22 cellular contexts compared by ENCODE assay signal in genomic region chr10:3926268-3926667, GRCh38.
DNase-seq lines count a peak whose midpoint lies in the region; ATAC-seq and TF ChIP-seq lines count a peak whose summit lies in the region.
"Had no signal": no experiment of that assay in that cellular context is flagged by ENCODE, and none has a peak within 500 bp of the region (broad histone marks: within the 10 kb centered on the region; RNA-seq: fewer than 3 reads in every experiment).

No MANE protein-coding gene starts in this region.

- H3F3A ChIP-seq in GM23248 (ENCODE audit: insufficient read depth), result no peaks in the 10 kb centered on the region

- H3K27me3 Mint-ChIP-seq in activated naive CD8-positive, alpha-beta T cell treated with anti-CD3 and anti-CD28 coated beads, Interleukin-2, amount 50 U/mL, for 24 hours, result no peaks in the 10 kb centered on the region

- no peak overlapping the region for H3K4me3 Mint-ChIP-seq in activated naive CD8-positive, alpha-beta T cell treated with anti-CD3 and anti-CD28 coated beads, Interleukin-2, amount 50 U/mL, for 24 hours
- H3K4me3 Mint-ChIP-seq: activated CD4-positive, alpha-beta T cell treated with anti-CD3 and anti-CD28 coated beads for 36 hours; HFFc6 had no signal

- no peak overlapping the region for H3K9ac ChIP-seq in GM23248
- H3K9ac ChIP-seq: BLaER1 had no signal

- no peaks in the 10 kb centered on the region for H3K9me3 ChIP-seq in osteoblast (ENCODE audit: low read depth, low read length)
- no peaks in the 10 kb centered on the region for H3K9me3 ChIP-seq in GM23248 (ENCODE audit: low read depth)
- H3K9me3 ChIP-seq: BLaER1, pancreas, sigmoid colon had no signal

- intact Hi-C loops in left colon (cut with DNase I, micrococcal nuclease), result no loop called here

- no peak for TF ChIP-seq CTCF in osteoblast (IDR thresholded peaks at IDR 0.05; ENCODE audit: extremely low read depth, low read depth, low read length)

- H3K9me2 ChIP-seq in GM23248 (ENCODE audit: insufficient read depth), result no peaks in the 10 kb centered on the region

- H4K20me1 ChIP-seq in osteoblast (ENCODE audit: insufficient read depth, low read length), result no peaks in the 10 kb centered on the region
- H4K20me1 ChIP-seq in GM23248 (ENCODE audit: insufficient read depth), result no peaks in the 10 kb centered on the region
- H4K20me1 ChIP-seq: BLaER1 had no signal

- ATAC-seq in activated naive CD8-positive, alpha-beta T cell treated with anti-CD3 and anti-CD28 coated beads, Interleukin-2, amount 50 U/mL, for 24 hours, result no peak
- no peak for ATAC-seq in GM18858 (IDR thresholded peaks at IDR 0.05; ENCODE audit: unreplicated experiment)
- no peak for ATAC-seq in left colon

- H3K4me1 Mint-ChIP-seq in activated naive CD8-positive, alpha-beta T cell treated with anti-CD3 and anti-CD28 coated beads, Interleukin-2, amount 50 U/mL, for 24 hours, result peaks cover 27% of the 10 kb centered on the region

- no peaks in the 10 kb centered on the region for H3K27me3 ChIP-seq in osteoblast (ENCODE audit: insufficient read depth, low read length)
- no peaks in the 10 kb centered on the region for H3K27me3 ChIP-seq in GM23248 (replicated peaks; ENCODE audit: insufficient read depth)
- H3K27me3 ChIP-seq: BLaER1, pancreas, sigmoid colon had no signal

- H3K27ac ChIP-seq in osteoblast (ENCODE audit: low read depth, low read length), result peak overlapping the region; percentile 5
- H3K27ac ChIP-seq in GM23248, result no peak overlapping the region
- H3K27ac ChIP-seq: 22Rv1, BLaER1, pancreas, RWPE1, sigmoid colon had no signal

- in situ Hi-C loops in GM23248 (cut with MboI), result no loop called here

- DNase-seq in NCI-H1417 (lab: John Stamatoyannopoulos, UW), result peak in 2 of 3 experiments; percentile 27 to 66
- no peak for DNase-seq in NCI-H1417 treated with DMSO at 0.1 percent for 48 hours (lab: John Stamatoyannopoulos, UW)
- peak; percentile 9 to 54 for DNase-seq in NCI-H187 (lab: John Stamatoyannopoulos, UW)
- DNase-seq in activated naive CD8-positive, alpha-beta T cell treated with anti-CD3 and anti-CD28 coated beads, Interleukin-2, amount 50 U/mL, for 24 hours, result no peak
- DNase-seq in osteoblast (ENCODE audit: insufficient read length, low spot score, missing footprints), result no peak
- DNase-seq in GM23248, result no peak
- DNase-seq in left colon, result no peak
- DNase-seq: activated T-cell treated with anti-CD3 and anti-CD28 coated beads for 4 hours; effector CD4-positive, alpha-beta T cell; head of caudate nucleus; HFFc6; KG1; NCI-H1092; pancreas; sigmoid colon; SW 1271 had no signal

- H3K36me3 Mint-ChIP-seq in activated naive CD8-positive, alpha-beta T cell treated with anti-CD3 and anti-CD28 coated beads, Interleukin-2, amount 50 U/mL, for 24 hours (ENCODE audit: low read depth), result no peaks in the 10 kb centered on the region

- no peaks in the 10 kb centered on the region for H3K36me3 ChIP-seq in osteoblast (ENCODE audit: insufficient read depth, low read length)
- no peaks in the 10 kb centered on the region for H3K36me3 ChIP-seq in GM23248 (ENCODE audit: low read depth)
- H3K36me3 ChIP-seq: BLaER1, pancreas, sigmoid colon had no signal

- 92 to 97% methylated on average over 4 of the region's 4 CpGs for WGBS in GM23248 (ENCODE audit: low coverage in 1 of 2, low lambda C conversion rate in 2 of 2, missing lambda C conversion rate in 2 of 2), 2 experiments

- peaks cover 7% of the 10 kb centered on the region for H3K4me1 ChIP-seq in osteoblast (ENCODE audit: insufficient read depth, low read length)
- H3K4me1 ChIP-seq in GM23248 (ENCODE audit: insufficient read depth), result peaks cover 9% of the 10 kb centered on the region
- H3K4me1 ChIP-seq: BLaER1, pancreas, sigmoid colon had no signal

- H3K4me3 ChIP-seq in osteoblast (ENCODE audit: insufficient read depth, low read length), result no peak overlapping the region
- no peak overlapping the region for H3K4me3 ChIP-seq in GM23248
- H3K4me3 ChIP-seq: BLaER1, pancreas, sigmoid colon had no signal

- H3K79me2 ChIP-seq in osteoblast (ENCODE audit: insufficient read depth, low read length), result no peaks in the 10 kb centered on the region
- no peaks in the 10 kb centered on the region for H3K79me2 ChIP-seq in GM23248 (ENCODE audit: insufficient read depth)

- no peak overlapping the region for H2AFZ ChIP-seq in osteoblast (ENCODE audit: low read length)
- no peak overlapping the region for H2AFZ ChIP-seq in GM23248

- H3K4me2 ChIP-seq in osteoblast (ENCODE audit: insufficient read depth, low read length) (no peak overlapping the region), GM23248 (ENCODE audit: unreplicated experiment) (no peak overlapping the region)
- H3K4me2 ChIP-seq: BLaER1 had no signal

- H3K27ac Mint-ChIP-seq in activated naive CD8-positive, alpha-beta T cell treated with anti-CD3 and anti-CD28 coated beads, Interleukin-2, amount 50 U/mL, for 24 hours, result peak overlapping the region; percentile 48
- H3K27ac Mint-ChIP-seq: activated naive CD4-positive, alpha-beta T cell treated with anti-CD3 and anti-CD28 coated beads, Interleukin-2, amount 50 U/mL, for 72 hours; HFFc6 had no signal

- H3K9me3 Mint-ChIP-seq in activated naive CD8-positive, alpha-beta T cell treated with anti-CD3 and anti-CD28 coated beads, Interleukin-2, amount 50 U/mL, for 24 hours, result no peaks in the 10 kb centered on the region

Comparison
In these comparisons a context has a peak if more than half of its experiments do, and no peak if none do; other contexts are left out.
1. DNase-seq: peak in NCI-H1417 (2 of 3) and NCI-H187 (2 of 2); none in NCI-H1417 treated with DMSO at 0.1 percent for 48 hours (single experiment), activated naive CD8-positive, alpha-beta T cell treated with anti-CD3 and anti-CD28 coated beads, Interleukin-2, amount 50 U/mL, for 24 hours (single experiment), osteoblast (single experiment), GM23248 (single experiment) and left colon (0 of 2).